12 cellular contexts compared by ENCODE assay signal in the genomic region with DNA sequence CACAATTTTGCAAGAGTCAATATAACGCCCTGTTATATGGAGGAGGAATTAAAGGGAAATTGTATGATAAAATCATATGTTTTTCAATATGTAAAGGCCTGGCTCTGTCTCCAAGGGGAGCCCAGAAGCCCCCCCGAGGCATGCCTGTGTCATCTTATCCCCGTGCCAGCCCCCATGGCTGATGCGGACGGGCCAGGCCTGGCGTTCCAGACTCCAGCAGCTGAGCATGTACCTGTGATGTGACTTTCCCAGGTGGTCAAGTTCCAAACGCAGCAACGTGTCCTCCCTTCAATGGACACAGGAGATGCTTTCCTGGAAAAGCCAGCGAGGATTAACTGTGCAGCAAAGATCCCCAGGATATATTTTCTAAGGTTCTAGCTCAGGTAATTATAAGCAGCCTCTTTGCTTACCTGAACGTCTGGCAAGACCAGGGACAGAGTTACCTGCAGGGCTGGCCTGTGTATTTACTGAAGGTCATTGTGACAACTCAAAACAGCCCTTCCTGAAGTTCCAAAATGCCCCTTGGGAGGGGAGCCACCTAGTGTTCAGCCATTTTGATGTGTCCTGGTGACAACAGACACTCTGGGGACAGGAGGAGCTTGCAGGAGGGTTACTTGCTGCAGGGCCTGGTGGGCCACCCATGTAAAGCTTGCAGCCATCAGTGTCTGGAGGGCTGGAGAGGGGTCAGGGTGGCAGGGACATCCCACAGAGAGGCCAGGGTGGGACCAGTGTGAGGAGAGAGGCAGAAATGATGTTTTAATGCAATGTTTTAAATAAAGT. TPM values are rescaled to one million over a fixed set of nuclear protein-coding genes. Genes with fewer than 3 reads are reported as not detected.
DNase-seq lines count a peak whose midpoint lies in the region; ATAC-seq and TF ChIP-seq lines count a peak whose summit lies in the region.
"Had no signal": no experiment of that assay in that cellular context is flagged by ENCODE, and none has a peak within 500 bp of the region (broad histone marks: within the 10 kb centered on the region; RNA-seq: fewer than 3 reads in every experiment).

No MANE protein-coding gene starts in this region.

- H3K27me3 ChIP-seq in gastrocnemius medialis: no peaks in the 10 kb centered on the region

- H3K9me3 Mint-ChIP-seq in activated CD4-positive, alpha-beta memory T cell treated with anti-CD3 and anti-CD28 coated beads, Interleukin-2, amount 10 ng/mL, durations not matched to agents 7 days and 5 days: peaks cover 4% of the 10 kb centered on the region
- peaks cover 7% of the 10 kb centered on the region for H3K9me3 Mint-ChIP-seq in activated CD4-positive, alpha-beta memory T cell treated with anti-CD3 and anti-CD28 coated beads for 36 hours
- H3K9me3 Mint-ChIP-seq in immature natural killer cell: no peaks in the 10 kb centered on the region

- no peaks in the 10 kb centered on the region for H3K36me3 ChIP-seq in gastrocnemius medialis

- in situ Hi-C loops in gastrocnemius medialis (cut with MboI; ENCODE audit: low sequenced_read_pairs in 4 of 4): no loop called here

- TF ChIP-seq CTCF in NB4 (IDR thresholded peaks at IDR 0.05; ENCODE audit: low read depth, low read length): peak; percentile 52
- peak; percentile 25 to 51 (median 44) for TF ChIP-seq CTCF in gastrocnemius medialis (IDR thresholded peaks at IDR 0.05 in 4 of 5, conservative IDR thresholded peaks at IDR 0.05 in 1 of 5)

- no peaks in the 10 kb centered on the region for H3K9me3 ChIP-seq in gastrocnemius medialis

- no peaks in the 10 kb centered on the region for H3K36me3 Mint-ChIP-seq in activated CD4-positive, alpha-beta memory T cell treated with anti-CD3 and anti-CD28 coated beads, Interleukin-2, amount 10 ng/mL, durations not matched to agents 7 days and 5 days (ENCODE audit: low read depth)
- H3K36me3 Mint-ChIP-seq in activated CD4-positive, alpha-beta memory T cell treated with anti-CD3 and anti-CD28 coated beads for 36 hours: no peaks in the 10 kb centered on the region
- H3K36me3 Mint-ChIP-seq in immature natural killer cell: no peaks in the 10 kb centered on the region
- H3K36me3 Mint-ChIP-seq: CD4-positive, alpha-beta memory T cell had no signal

- DNase-seq in activated CD4-positive, alpha-beta memory T cell treated with anti-CD3 and anti-CD28 coated beads, Interleukin-2, amount 10 ng/mL, durations not matched to agents 7 days and 5 days: peak; percentile 24
- DNase-seq in activated CD4-positive, alpha-beta memory T cell treated with anti-CD3 and anti-CD28 coated beads for 36 hours: no peak
- DNase-seq in NB4 (ENCODE audit: low read depth) (peak; percentile 86), dermis blood vessel endothelial cell (peak; percentile 10), gastrocnemius medialis (peak in 1 of 2 donors; percentile 1), immature natural killer cell (no peak), NCI-H526 (lab: John Stamatoyannopoulos, UW) (no peak)
- DNase-seq: caudate nucleus; CD4-positive, alpha-beta memory T cell; NCI-H345 had no signal

- no peak overlapping the region for H3K4me3 ChIP-seq in NB4 (ENCODE audit: low read depth, low read length)
- H3K4me3 ChIP-seq in gastrocnemius medialis: no peak overlapping the region

- POLR2A ChIA-PET in activated CD4-positive, alpha-beta memory T cell treated with anti-CD3 and anti-CD28 coated beads, Interleukin-2, amount 10 ng/mL, durations not matched to agents 7 days and 5 days (lab: Charles Lee): no interaction called here
- POLR2A ChIA-PET in activated CD4-positive, alpha-beta memory T cell treated with anti-CD3 and anti-CD28 coated beads for 36 hours (lab: Charles Lee): no interaction called here

- intact Hi-C loops in activated CD4-positive, alpha-beta memory T cell treated with anti-CD3 and anti-CD28 coated beads for 36 hours (cut with micrococcal nuclease): no loop called here
- intact Hi-C loops in gastrocnemius medialis (cut with DNase I; ENCODE audit: low total_unique reads): loop anchor here (1.0 kb wide), 1 partner anchor 46 kb away; no protein-coding TSS in a partner anchor

- H3K27me3 Mint-ChIP-seq in activated CD4-positive, alpha-beta memory T cell treated with anti-CD3 and anti-CD28 coated beads, Interleukin-2, amount 10 ng/mL, durations not matched to agents 7 days and 5 days: no peaks in the 10 kb centered on the region
- H3K27me3 Mint-ChIP-seq in activated CD4-positive, alpha-beta memory T cell treated with anti-CD3 and anti-CD28 coated beads for 36 hours: no peaks in the 10 kb centered on the region
- peaks cover 0 to 6% (median 5%) of the 10 kb centered on the region in 3 donors for H3K27me3 Mint-ChIP-seq in immature natural killer cell (ENCODE audit: low read depth in 3 of 3)
- H3K27me3 Mint-ChIP-seq: CD4-positive, alpha-beta memory T cell had no signal

- H3K27ac ChIP-seq in gastrocnemius medialis: no peak overlapping the region
- H3K27ac ChIP-seq: parathyroid adenoma had no signal

- peaks cover 0 to 5% of the 10 kb centered on the region in 2 donors for H3K4me1 ChIP-seq in gastrocnemius medialis

- H3K4me3 Mint-ChIP-seq in activated CD4-positive, alpha-beta memory T cell treated with anti-CD3 and anti-CD28 coated beads, Interleukin-2, amount 10 ng/mL, durations not matched to agents 7 days and 5 days: no peak overlapping the region
- H3K4me3 Mint-ChIP-seq in activated CD4-positive, alpha-beta memory T cell treated with anti-CD3 and anti-CD28 coated beads for 36 hours: no peak overlapping the region
- H3K4me3 Mint-ChIP-seq in immature natural killer cell: no peak overlapping the region
- H3K4me3 Mint-ChIP-seq: CD4-positive, alpha-beta memory T cell had no signal

- CTCF ChIA-PET in activated CD4-positive, alpha-beta memory T cell treated with anti-CD3 and anti-CD28 coated beads, Interleukin-2, amount 10 ng/mL, durations not matched to agents 7 days and 5 days (lab: Charles Lee): interaction anchor here (0.7 to 1.6 kb wide), 3 partner anchors 8 to 47 kb away, joined by 3 to 6 read pairs (median 3); no protein-coding TSS in a partner anchor
- CTCF ChIA-PET in activated CD4-positive, alpha-beta memory T cell treated with anti-CD3 and anti-CD28 coated beads for 36 hours (lab: Charles Lee): no interaction called here

- TF ChIP-seq POLR2A in NB4 (IDR thresholded peaks at IDR 0.05; ENCODE audit: extremely low read depth, insufficient read length): no peak
- TF ChIP-seq POLR2A in gastrocnemius medialis (IDR thresholded peaks at IDR 0.05): no peak

- ATAC-seq in gastrocnemius medialis (peak; percentile 72 to 76), HG02759 (IDR thresholded peaks at IDR 0.05; ENCODE audit: unreplicated experiment) (no peak)

- no peak overlapping the region for H3K27ac Mint-ChIP-seq in activated CD4-positive, alpha-beta memory T cell treated with anti-CD3 and anti-CD28 coated beads, Interleukin-2, amount 10 ng/mL, durations not matched to agents 7 days and 5 days
- no peak overlapping the region for H3K27ac Mint-ChIP-seq in activated CD4-positive, alpha-beta memory T cell treated with anti-CD3 and anti-CD28 coated beads for 36 hours
- peak overlapping the region in 1 of 6 donors; percentile 29 for H3K27ac Mint-ChIP-seq in immature natural killer cell

- H3K4me1 Mint-ChIP-seq in activated CD4-positive, alpha-beta memory T cell treated with anti-CD3 and anti-CD28 coated beads, Interleukin-2, amount 10 ng/mL, durations not matched to agents 7 days and 5 days: no peaks in the 10 kb centered on the region
- no peaks in the 10 kb centered on the region for H3K4me1 Mint-ChIP-seq in activated CD4-positive, alpha-beta memory T cell treated with anti-CD3 and anti-CD28 coated beads for 36 hours (ENCODE audit: low read depth)
- no peaks in the 10 kb centered on the region for H3K4me1 Mint-ChIP-seq in immature natural killer cell
- H3K4me1 Mint-ChIP-seq: CD4-positive, alpha-beta memory T cell had no signal

RNA-seq across cellular contexts. Expression of gene RNU6ATAC, which starts 53.3 kb away (rescaled TPM):
- 10 to 100 TPM; 21.7 to 22.1 TPM for total RNA-seq in activated CD4-positive, alpha-beta memory T cell treated with anti-CD3 and anti-CD28 coated beads, Interleukin-2, amount 10 ng/mL, durations not matched to agents 7 days and 5 days
- total RNA-seq in activated CD4-positive, alpha-beta memory T cell treated with anti-CD3 and anti-CD28 coated beads for 36 hours: 10 to 100 TPM; 25.8 to 41.0 TPM
- not detected in 2 replicates for total RNA-seq in dermis blood vessel endothelial cell
- not detected for total RNA-seq in gastrocnemius medialis
- polyA plus RNA-seq in immature natural killer cell: not detected
- polyA plus RNA-seq: CD4-positive, alpha-beta memory T cell had no signal

Comparison
In these comparisons a context has a peak if more than half of its experiments do, and no peak if none do; other contexts are left out.
1. DNase-seq: peak in activated CD4-positive, alpha-beta memory T cell treated with anti-CD3 and anti-CD28 coated beads, Interleukin-2, amount 10 ng/mL, durations not matched to agents 7 days and 5 days (single experiment), NB4 (single experiment) and dermis blood vessel endothelial cell (single experiment); none in activated CD4-positive, alpha-beta memory T cell treated with anti-CD3 and anti-CD28 coated beads for 36 hours (single experiment), immature natural killer cell (0 of 3) and NCI-H526 (0 of 2).
2. RNA of gene RNU6ATAC, which starts 53.3 kb away (total RNA-seq): 25.8 to 41.0 TPM in activated CD4-positive, alpha-beta memory T cell treated with anti-CD3 and anti-CD28 coated beads for 36 hours and 21.7 to 22.1 TPM in activated CD4-positive, alpha-beta memory T cell treated with anti-CD3 and anti-CD28 coated beads, Interleukin-2, amount 10 ng/mL, durations not matched to agents 7 days and 5 days; not detected in dermis blood vessel endothelial cell and not detected in gastrocnemius medialis; every median in the first group is over 10 times any median in the second.